Comparison of ENCODE assay signal across 1 cellular context in genomic region chr5:149617760-149618306, GRCh38.
TF ChIP-seq lines count a peak whose summit lies in the region.

No MANE protein-coding gene starts in this region.

TF ChIP-seq in A549, 52 proteins besides CTCF, POLR2A, EP300 and RAD21 (continued from another document):
- TF ChIP-seq GATA3 (IDR thresholded peaks at IDR 0.05; ENCODE audit: borderline replicate concordance) (no peak), TP53 (CRISPR knock-in tag; IDR thresholded peaks at IDR 0.05) (no peak), CBX2 (IDR thresholded peaks at IDR 0.05; ENCODE audit: borderline replicate concordance, low read depth) (no peak), HOXB13 (CRISPR knock-in tag; IDR thresholded peaks at IDR 0.05; ENCODE audit: low read depth) (no peak)
